9 cellular contexts compared by ENCODE assay signal in the genomic region with DNA sequence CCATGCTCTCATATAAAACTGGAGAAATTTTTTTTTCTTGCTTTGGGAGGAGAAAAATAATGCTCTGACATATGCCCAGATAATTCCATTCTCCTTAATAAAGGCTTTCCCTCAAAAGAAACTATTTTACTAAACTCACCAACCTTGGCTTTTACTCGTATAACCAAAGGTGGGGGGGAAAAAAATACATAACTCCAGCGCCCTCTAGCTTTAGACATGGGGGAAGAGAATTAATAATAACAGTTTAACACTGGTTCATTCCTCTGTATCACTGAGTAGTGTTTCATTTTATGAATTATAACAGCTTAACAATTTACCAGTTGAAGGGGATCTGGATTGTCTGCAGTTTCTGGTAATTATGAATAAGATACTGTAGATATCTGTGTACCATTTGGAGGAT.
DNase-seq lines count a peak whose midpoint lies in the region; ATAC-seq lines count a peak whose summit lies in the region.
"Had no signal": no experiment of that assay in that cellular context is flagged by ENCODE, and none has a peak within 500 bp of the region (broad histone marks: within the 10 kb centered on the region; RNA-seq: fewer than 3 reads in every experiment).

No MANE protein-coding gene starts in this region.

- in situ Hi-C loops in SK-MEL-5 (cut with HindIII; ENCODE audit: low pct_unique_long_range_greater_than_20kb, low sequenced_read_pairs) = no loop called here

- peak; percentile 52 for DNase-seq in DMS53 (lab: John Stamatoyannopoulos, UW)
- peak; percentile 44 for DNase-seq in SK-MEL-5 (ENCODE audit: low read depth, low spot score)
- DNase-seq in kidney tubule cell (ENCODE audit: low spot score) = peak; percentile 1
- no peak for DNase-seq in activated CD4-positive, CD25-positive, alpha-beta regulatory T cell treated with anti-CD3 and anti-CD28 coated beads, Interleukin-2, amount 50 U/mL, for 72 hours
- no peak for DNase-seq in CD1c-positive myeloid dendritic cell (ENCODE audit: extremely low spot score)
- no peak for DNase-seq in stimulated activated naive CD4-positive, alpha-beta T cell (lab: John Stamatoyannopoulos, UW)
- DNase-seq in left cardiac atrium = no peak
- DNase-seq: small intestine had no signal

- intact Hi-C loops in left cardiac atrium (cut with DNase I) = no loop called here

- ATAC-seq in HG02885 (IDR thresholded peaks at IDR 0.05; ENCODE audit: poor library complexity, unreplicated experiment) = peak; percentile 59
- ATAC-seq in left cardiac atrium = no peak

Comparison
In these comparisons a context has a peak if more than half of its experiments do, and no peak if none do; other contexts are left out.
1. DNase-seq: peak in DMS53 (single experiment), SK-MEL-5 (single experiment) and kidney tubule cell (single experiment); none in activated CD4-positive, CD25-positive, alpha-beta regulatory T cell treated with anti-CD3 and anti-CD28 coated beads, Interleukin-2, amount 50 U/mL, for 72 hours (single experiment), CD1c-positive myeloid dendritic cell (single experiment), stimulated activated naive CD4-positive, alpha-beta T cell (0 of 6) and left cardiac atrium (single experiment).